8 cellular contexts compared by ENCODE assay signal in the genomic region with DNA sequence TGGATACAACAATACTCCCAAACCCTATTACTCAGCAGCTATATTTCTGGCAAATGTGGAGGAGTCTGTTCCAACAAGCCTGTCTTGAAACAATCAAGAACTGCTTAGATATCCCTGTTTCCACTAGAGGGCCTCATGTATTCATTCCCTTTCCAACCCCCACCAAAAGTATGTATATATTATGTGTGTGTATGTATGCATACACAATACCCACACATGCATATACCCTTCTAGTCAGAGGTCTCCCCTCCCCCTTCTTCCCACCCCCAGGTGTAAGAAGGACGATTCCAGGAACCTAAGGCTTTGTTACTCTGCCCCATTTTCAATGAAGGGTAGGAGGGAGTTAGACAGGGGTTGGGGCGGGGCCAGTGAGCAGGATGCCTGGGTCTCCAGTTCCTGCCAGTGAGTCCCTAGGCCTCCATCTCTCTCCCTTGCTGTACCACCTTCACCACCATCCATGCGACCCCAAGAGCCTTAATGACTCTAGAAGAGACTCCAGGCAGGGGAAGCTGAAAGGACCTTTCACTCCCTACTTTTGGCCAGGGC. TPM values are rescaled to one million over a fixed set of nuclear protein-coding genes. Genes with fewer than 3 reads are reported as not detected.
A peak's percentile ranks its signal among the peaks of the same experiment; 100 is the strongest.
DNase-seq lines count a peak whose midpoint lies in the region; ATAC-seq lines count a peak whose summit lies in the region.

A gene (plus strand): TSS at position 392 of the 546 bp plus-strand sequence. CDS start 5,342 bp downstream, outside the sequence.

- H3K4me3 Mint-ChIP-seq in activated CD4-positive, alpha-beta T cell treated with anti-CD3 and anti-CD28 coated beads, Interleukin-2, amount 10 ng/mL, durations not matched to agents 7 days and 5 days, result peak within 1 kb of the TSS; percentile 89

- no peaks in the 10 kb centered on the region for H3K9me3 Mint-ChIP-seq in activated CD4-positive, alpha-beta T cell treated with anti-CD3 and anti-CD28 coated beads, Interleukin-2, amount 10 ng/mL, durations not matched to agents 7 days and 5 days

- POLR2A ChIA-PET in activated CD4-positive, alpha-beta T cell treated with anti-CD3 and anti-CD28 coated beads, Interleukin-2, amount 10 ng/mL, durations not matched to agents 7 days and 5 days (lab: Charles Lee), result interaction anchor here (1.1 kb wide), 1 partner anchor 102 kb away, joined by 6 read pairs; no protein-coding TSS in a partner anchor

- peaks cover 62% of the 10 kb centered on the region for H3K36me3 Mint-ChIP-seq in activated CD4-positive, alpha-beta T cell treated with anti-CD3 and anti-CD28 coated beads, Interleukin-2, amount 10 ng/mL, durations not matched to agents 7 days and 5 days (ENCODE audit: low read depth)

- no peaks in the 10 kb centered on the region for H3K9me3 ChIP-seq in BLaER1 treated with 17β-estradiol and CSF1 and Interleukin-3, amounts not matched to agents 10 nM and 100 nM (replicated peaks in 1 of 11)

- ATAC-seq in GM21576 (IDR thresholded peaks at IDR 0.05; ENCODE audit: unreplicated experiment) (peak; percentile 19), HG02884 (IDR thresholded peaks at IDR 0.05; ENCODE audit: unreplicated experiment) (no peak)

- H3K4me1 Mint-ChIP-seq in activated CD4-positive, alpha-beta T cell treated with anti-CD3 and anti-CD28 coated beads, Interleukin-2, amount 10 ng/mL, durations not matched to agents 7 days and 5 days, result peaks cover 42% of the 10 kb centered on the region

- peaks cover 0 to 15% (median 3%) of the 10 kb centered on the region in 11 experiments; a peak in 11 of 22 replicates for H3K36me3 ChIP-seq in BLaER1 treated with 17β-estradiol and CSF1 and Interleukin-3, amounts not matched to agents 10 nM and 100 nM

- H3K27ac ChIP-seq in BLaER1 treated with 17β-estradiol and CSF1 and Interleukin-3, amounts not matched to agents 10 nM and 100 nM, result peak within 1 kb of the TSS; percentile 85 to 97 (median 93)

- no peaks in the 10 kb centered on the region for H3K27me3 ChIP-seq in BLaER1 treated with 17β-estradiol and CSF1 and Interleukin-3, amounts not matched to agents 10 nM and 100 nM

- H3K27ac Mint-ChIP-seq in activated CD4-positive, alpha-beta T cell treated with anti-CD3 and anti-CD28 coated beads, Interleukin-2, amount 10 ng/mL, durations not matched to agents 7 days and 5 days, result peak within 1 kb of the TSS; percentile 99

- DNase-seq in NCI-H524 (lab: John Stamatoyannopoulos, UW) (peak; percentile 17 to 56), dermis microvascular lymphatic vessel endothelial cell (ENCODE audit: low read depth in 2 of 2) (peak in 1 of 2 donors; percentile 72), medulla oblongata (ENCODE audit: extremely low spot score) (peak; percentile 55)
- DNase-seq in activated CD4-positive, alpha-beta T cell treated with anti-CD3 and anti-CD28 coated beads, Interleukin-2, amount 10 ng/mL, durations not matched to agents 7 days and 5 days, result peak; percentile 92
- peak in 2 of 3 donors; percentile 78 to 85 for DNase-seq in stimulated activated CD4-positive, alpha-beta T cell treated with anti-CD3 and anti-CD28 coated beads, TNF-alpha, amount 100 ng/mL, for 48 hours (ENCODE audit: low read depth in 3 of 3)

- H3K4me2 ChIP-seq in BLaER1 treated with 17β-estradiol and CSF1 and Interleukin-3, amounts not matched to agents 10 nM and 100 nM, result peak within 1 kb of the TSS; percentile 90 to 100 (median 97)

- peaks cover 0 to 32% (median 0%) of the 10 kb centered on the region in 11 experiments; a peak in 6 of 22 replicates for H4K20me1 ChIP-seq in BLaER1 treated with 17β-estradiol and CSF1 and Interleukin-3, amounts not matched to agents 10 nM and 100 nM

- H3K27me3 Mint-ChIP-seq in activated CD4-positive, alpha-beta T cell treated with anti-CD3 and anti-CD28 coated beads, Interleukin-2, amount 10 ng/mL, durations not matched to agents 7 days and 5 days, result no peaks in the 10 kb centered on the region

- CTCF ChIA-PET in activated CD4-positive, alpha-beta T cell treated with anti-CD3 and anti-CD28 coated beads, Interleukin-2, amount 10 ng/mL, durations not matched to agents 7 days and 5 days (lab: Charles Lee), result interaction anchor here (0.9 to 6.8 kb wide), 8 partner anchors 9 to 192 kb away, joined by 3 to 45 read pairs (median 4); a partner anchor contains a TSS

- peak within 1 kb of the TSS; percentile 77 to 95 (median 86) for H3K4me3 ChIP-seq in BLaER1 treated with 17β-estradiol and CSF1 and Interleukin-3, amounts not matched to agents 10 nM and 100 nM

- H3K4me1 ChIP-seq in BLaER1 treated with 17β-estradiol and CSF1 and Interleukin-3, amounts not matched to agents 10 nM and 100 nM, result peaks cover 57 to 78% (median 73%) of the 10 kb centered on the region in 10 experiments

- peak within 1 kb of the TSS; percentile 88 to 97 (median 93) for H3K9ac ChIP-seq in BLaER1 treated with 17β-estradiol and CSF1 and Interleukin-3, amounts not matched to agents 10 nM and 100 nM

RNA-seq across cellular contexts. Expression of the gene that starts here (rescaled TPM):
- total RNA-seq in activated CD4-positive, alpha-beta T cell treated with anti-CD3 and anti-CD28 coated beads, Interleukin-2, amount 10 ng/mL, durations not matched to agents 7 days and 5 days, result 100 to 1,000 TPM; 766 to 771 TPM
- 18.0 and 18.9 TPM in 2 replicates for total RNA-seq in dermis microvascular lymphatic vessel endothelial cell

Comparison
In these comparisons a context has a peak if more than half of its experiments do, and no peak if none do; other contexts are left out.
1. RNA of the gene that starts here (total RNA-seq): 766 to 771 TPM in activated CD4-positive, alpha-beta T cell treated with anti-CD3 and anti-CD28 coated beads, Interleukin-2, amount 10 ng/mL, durations not matched to agents 7 days and 5 days; 18.0 to 18.9 TPM in dermis microvascular lymphatic vessel endothelial cell; every median in the first group is over 10 times any median in the second.